ENCODE assay signal across 8 cellular contexts in genomic region chr18:63365909-63366269, GRCh38. TPM values are rescaled to one million over a fixed set of nuclear protein-coding genes. Genes with fewer than 3 reads are reported as not detected.
DNase-seq lines count a peak whose midpoint lies in the region; ATAC-seq and TF ChIP-seq lines count a peak whose summit lies in the region.

No MANE protein-coding gene starts in this region.

- intact Hi-C loops in left ventricle myocardium inferior (cut with micrococcal nuclease): loop anchor here (10.0 kb wide), 1 partner anchor 69 kb away; no protein-coding TSS in a partner anchor
- intact Hi-C loops in Right ventricle myocardium superior (cut with DNase I): loop anchor here (5.0 kb wide), 1 partner anchor 56 kb away; the partner anchor contains the start of gene VPS4B
- intact Hi-C loops in PC-3 (cut with micrococcal nuclease): loop anchor here (5.0 kb wide), 2 partner anchors 56 to 141 kb away; partner anchors contain the start of gene VPS4B

- no peaks in the 10 kb centered on the region for H3K27me3 Mint-ChIP-seq in endodermal cell (ENCODE audit: insufficient read depth)

- BruUV-seq in PC-3 (replicated peaks; lab: Mats Ljungman, UMichigan): TSS peak; percentile 58

- H3K4me3 Mint-ChIP-seq in endodermal cell: peak overlapping the region; percentile 77

- H3K4me1 ChIP-seq in left ventricle myocardium inferior (peaks cover 45% of the 10 kb centered on the region), PC-3 (ENCODE audit: insufficient read depth, low read length) (peaks cover 6% of the 10 kb centered on the region), endodermal cell (ENCODE audit: control insufficient read depth, insufficient read depth, low read length) (peaks cover 3% of the 10 kb centered on the region)

- H2AFZ ChIP-seq in PC-3 (ENCODE audit: low read length): peak overlapping the region; percentile 77; the same call in 1 of the 2 replicates
- H2AFZ ChIP-seq in neural cell (ENCODE audit: low read depth, low read length): no peak overlapping the region

- H3K4me3 ChIP-seq in left ventricle myocardium inferior (peak overlapping the region; percentile 97), PC-3 (ENCODE audit: low read length) (peak overlapping the region; percentile 85), endodermal cell (ENCODE audit: low read length) (peak overlapping the region; percentile 94), neural cell (ENCODE audit: low read length) (peak overlapping the region; percentile 93)

- peaks cover 15% of the 10 kb centered on the region; the same call in 1 of the 2 replicates for H4K20me1 ChIP-seq in PC-3 (ENCODE audit: low read length)
- no peaks in the 10 kb centered on the region for H4K20me1 ChIP-seq in neural cell (ENCODE audit: insufficient read depth)

- H3K79me2 ChIP-seq in PC-3 (ENCODE audit: low read length): peaks cover 35% of the 10 kb centered on the region
- H3K79me2 ChIP-seq in neural cell (replicated peaks; ENCODE audit: insufficient read depth, low read length): peaks cover 10% of the 10 kb centered on the region

- no peak for TF ChIP-seq EP300 in neural cell (conservative IDR thresholded peaks at IDR 0.05; ENCODE audit: poor library complexity, severe bottlenecking)

- H3K4me1 Mint-ChIP-seq in endodermal cell: peaks cover 8% of the 10 kb centered on the region

- DNase-seq in left ventricle myocardium inferior (no peak), Right ventricle myocardium superior (no peak), PC-3 (peak; percentile 16), endodermal cell (no peak)

- ATAC-seq in Right ventricle myocardium superior (ENCODE audit: poor library complexity) (no peak), PC-3 (peak; percentile 5; the same call in 1 of the 2 replicates), HG03097 (IDR thresholded peaks at IDR 0.05; ENCODE audit: low FRiP score, unreplicated experiment) (no peak), GM21515 (IDR thresholded peaks at IDR 0.05; ENCODE audit: unreplicated experiment) (no peak), GM18502 (IDR thresholded peaks at IDR 0.05; ENCODE audit: poor library complexity, unreplicated experiment) (no peak)

- H3K9ac ChIP-seq in PC-3 (ENCODE audit: low read length) (peak overlapping the region; percentile 88), endodermal cell (ENCODE audit: extremely low read depth, low read length, poor library complexity, severe bottlenecking) (peak overlapping the region; percentile 64), neural cell (ENCODE audit: low read length) (peak overlapping the region; percentile 84)

- H3K36me3 Mint-ChIP-seq in endodermal cell (ENCODE audit: low read depth): peaks cover 18% of the 10 kb centered on the region

- no peak for TF ChIP-seq RAD21 in neural cell (conservative IDR thresholded peaks at IDR 0.05)

- H3K27ac Mint-ChIP-seq in endodermal cell: peak overlapping the region; percentile 79

- H3K4me2 ChIP-seq in PC-3 (ENCODE audit: low read length) (peak overlapping the region; percentile 92), neural cell (ENCODE audit: low read length) (peak overlapping the region; percentile 77)

- H3K9me2 ChIP-seq in PC-3 (replicated peaks; ENCODE audit: low read length): no peaks in the 10 kb centered on the region
- H3K9me2 ChIP-seq in neural cell (ENCODE audit: insufficient read depth, low read length): no peaks in the 10 kb centered on the region

- no peaks in the 10 kb centered on the region for H3F3A ChIP-seq in PC-3 (ENCODE audit: low read length, unreplicated experiment)
- H3F3A ChIP-seq in neural cell (ENCODE audit: insufficient read depth, low read length, poor library complexity, severe bottlenecking): no peaks in the 10 kb centered on the region

- peaks cover 17% of the 10 kb centered on the region for H3K9me3 Mint-ChIP-seq in endodermal cell

- TF ChIP-seq CTCF in left ventricle myocardium inferior (IDR thresholded peaks at IDR 0.05; ENCODE audit: borderline replicate concordance) (no peak), PC-3 (conservative IDR thresholded peaks at IDR 0.05; ENCODE audit: low read depth, low read length) (no peak), endodermal cell (conservative IDR thresholded peaks at IDR 0.05) (no peak), neural cell (IDR thresholded peaks at IDR 0.05; ENCODE audit: poor library complexity, severe bottlenecking) (no peak)

- WGBS in endodermal cell (ENCODE audit: insufficient coverage in 1 of 2, insufficient read length in 1 of 2), 2 experiments: 2% methylated on average over 8 to 14 of the region's 14 CpGs

- CTCF ChIA-PET in PC-3 (lab: Charles Lee): interaction anchor here (0.6 to 0.9 kb wide), 2 partner anchors 87 to 145 kb away, joined by 3 to 4 read pairs; no protein-coding TSS in a partner anchor

- peak overlapping the region; percentile 98 for H3K27ac ChIP-seq in left ventricle myocardium inferior (replicated peaks)
- H3K27ac ChIP-seq in PC-3 (ENCODE audit: low read length): peak overlapping the region; percentile 52; the same call in 1 of the 2 replicates
- no peak overlapping the region for H3K27ac ChIP-seq in endodermal cell (ENCODE audit: low read depth, low read length)
- H3K27ac ChIP-seq in neural cell (ENCODE audit: low read length): no peak overlapping the region

- POLR2A ChIA-PET in PC-3 (lab: Charles Lee; ENCODE audit: unreplicated experiment): interaction anchor here (0.5 to 1.0 kb wide), 6 partner anchors 61 to 605 kb away, joined by 3 to 4 read pairs (median 3); partner anchors contain the start of gene SERPINB5

- H3K9me3 ChIP-seq in left ventricle myocardium inferior (replicated peaks) (no peaks in the 10 kb centered on the region), PC-3 (ENCODE audit: low read length) (no peaks in the 10 kb centered on the region), endodermal cell (ENCODE audit: control insufficient read depth, low read length) (peaks cover 15% of the 10 kb centered on the region), neural cell (ENCODE audit: low read length) (no peaks in the 10 kb centered on the region)

- H3K36me3 ChIP-seq in left ventricle myocardium inferior: peaks cover 20% of the 10 kb centered on the region
- peaks cover 7% of the 10 kb centered on the region; the same call in 1 of the 2 replicates for H3K36me3 ChIP-seq in PC-3 (ENCODE audit: low read depth, low read length)
- peaks cover 11% of the 10 kb centered on the region for H3K36me3 ChIP-seq in endodermal cell (ENCODE audit: control insufficient read depth, insufficient read depth, low read length)
- H3K36me3 ChIP-seq in neural cell (ENCODE audit: insufficient read depth, low read length): no peaks in the 10 kb centered on the region

- H3K27me3 ChIP-seq in left ventricle myocardium inferior (ENCODE audit: low read depth): no peaks in the 10 kb centered on the region
- H3K27me3 ChIP-seq in PC-3 (ENCODE audit: low read length): no peaks in the 10 kb centered on the region
- H3K27me3 ChIP-seq in endodermal cell (ENCODE audit: control insufficient read depth, insufficient read depth, low read length, poor library complexity, severe bottlenecking): no peaks in the 10 kb centered on the region
- no peaks in the 10 kb centered on the region for H3K27me3 ChIP-seq in neural cell (ENCODE audit: insufficient read depth, low read depth, low read length)

TF ChIP-seq in neural cell, 6 proteins besides CTCF, POLR2A, EP300 and RAD21 (continues in another document):
- TF ChIP-seq SMC3 (conservative IDR thresholded peaks at IDR 0.05; ENCODE audit: poor library complexity) (no peak), TAF1 (IDR thresholded peaks at IDR 0.05; ENCODE audit: low read depth) (no peak), POLR2AphosphoS5 (IDR thresholded peaks at IDR 0.05) (no peak), MXI1 (conservative IDR thresholded peaks at IDR 0.05; ENCODE audit: poor library complexity, severe bottlenecking) (no peak), EZH2 (IDR thresholded peaks at IDR 0.05; ENCODE audit: borderline replicate concordance, insufficient read depth, low read length, poor library complexity, severe bottlenecking) (no peak)

RNA-seq across cellular contexts. Expression of gene KDSR, which starts 1.1 kb away (rescaled TPM):
- total RNA-seq in left ventricle myocardium inferior (31.3 TPM), Right ventricle myocardium superior (29.2 TPM), PC-3 (2014; rRNA removed) (15.8 and 16.1 TPM in 2 replicates), endodermal cell (10 to 100 TPM; 39.3 to 51.0 TPM)
- 35.0 TPM for polyA plus RNA-seq in endodermal cell (2013, experiment 1 of 2)
- 33.0 TPM for polyA plus RNA-seq in endodermal cell (2013, experiment 2 of 2)
- 13.6 and 14.7 TPM in 2 replicates for polyA plus RNA-seq in neural cell
- polyA minus RNA-seq in neural cell: 9.3 and 14.9 TPM in 2 replicates

RNA-seq across cellular contexts. Expression of gene BCL2, which starts 46.3 kb away (rescaled TPM):
- total RNA-seq in left ventricle myocardium inferior (7.3 TPM), Right ventricle myocardium superior (9.0 TPM), PC-3 (2014; rRNA removed) (1.3 and 1.5 TPM in 2 replicates), endodermal cell (1 to 10 TPM; 1.4 to 2.3 TPM)
- polyA plus RNA-seq in endodermal cell (2013, experiment 1 of 2): 6.3 TPM
- 5.0 TPM for polyA plus RNA-seq in endodermal cell (2013, experiment 2 of 2)
- polyA plus RNA-seq in neural cell: 2.9 and 3.4 TPM in 2 replicates
- polyA minus RNA-seq in neural cell: 10.5 and 11.3 TPM in 2 replicates

RNA-seq across cellular contexts. Expression of gene VPS4B, which starts 56.4 kb away (rescaled TPM):
- total RNA-seq in left ventricle myocardium inferior (16.7 TPM), Right ventricle myocardium superior (15.9 TPM), PC-3 (2014; rRNA removed) (44.7 and 50.3 TPM in 2 replicates), endodermal cell (10 to 100 TPM; 44.7 to 46.1 TPM)
- polyA plus RNA-seq in endodermal cell (2013, experiment 1 of 2): 23.7 TPM
- polyA plus RNA-seq in endodermal cell (2013, experiment 2 of 2): 22.8 TPM
- 25.6 and 30.5 TPM in 2 replicates for polyA plus RNA-seq in neural cell
- polyA minus RNA-seq in neural cell: 54.5 and 58.5 TPM in 2 replicates

Comparison
In these comparisons a context has a peak if more than half of its experiments do, and no peak if none do; other contexts are left out.
1. H3K27ac ChIP-seq: peak in left ventricle myocardium inferior (single experiment) and PC-3 (single experiment); none in endodermal cell (single experiment) and neural cell (single experiment).
2. Peak in every context shown above with its lines, with median percentiles within 50 percentile points of each other: H3K4me3 ChIP-seq and H3K9ac ChIP-seq.